22 cellular contexts compared by ENCODE assay signal in the genomic region with DNA sequence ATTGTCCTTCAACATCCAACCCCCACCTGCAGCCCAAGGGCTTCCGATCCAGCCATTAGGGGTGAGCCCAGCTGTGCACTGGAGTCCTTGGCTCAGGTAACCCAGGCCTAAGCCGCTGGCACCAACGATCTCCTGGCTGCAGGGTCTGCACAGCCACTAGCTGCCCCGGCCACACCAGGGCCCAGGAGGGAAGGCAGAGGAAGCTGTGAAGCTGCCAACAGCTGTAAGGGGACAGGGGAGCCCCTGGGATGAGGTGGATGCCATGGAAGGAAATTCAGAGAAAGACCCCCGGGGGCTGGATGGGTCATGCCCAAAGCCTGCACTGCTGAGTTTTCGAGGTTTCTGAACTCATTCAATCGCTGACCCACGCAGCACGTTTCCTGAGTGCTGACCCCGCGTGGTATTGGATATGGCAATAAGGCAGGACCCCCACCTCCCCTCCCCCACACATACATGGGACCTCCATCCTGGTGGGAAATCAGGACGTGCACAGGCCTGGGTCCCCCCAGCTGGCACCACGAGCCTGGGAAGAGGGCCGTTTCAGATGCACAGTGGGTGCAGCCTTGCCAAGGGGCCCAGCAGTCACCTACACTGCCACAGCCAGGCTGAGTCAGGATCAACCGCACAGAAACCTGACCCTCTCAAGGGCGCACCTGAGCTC.
"Had no signal": no experiment of that assay in that cellular context is flagged by ENCODE, and none has a peak within 500 bp of the region (broad histone marks: within the 10 kb centered on the region; RNA-seq: fewer than 3 reads in every experiment).

No MANE protein-coding gene starts in this region.

- H3K27me3 ChIP-seq: body of pancreas, colonic mucosa, hepatocyte, testis, upper lobe of left lung had no signal

- H3K4me1 ChIP-seq: colonic mucosa, lower lobe of right lung, testis had no signal

- H3K4me3 ChIP-seq: body of pancreas, colonic mucosa, hepatocyte, lower lobe of right lung, testis, upper lobe of left lung had no signal

- H3K36me3 ChIP-seq: colonic mucosa, upper lobe of left lung had no signal

- H3K27ac ChIP-seq: body of pancreas, colonic mucosa, epithelial cell of prostate, hepatocyte, lower lobe of right lung, testis, upper lobe of left lung had no signal

- DNase-seq: activated CD4-positive, alpha-beta memory T cell treated with anti-CD3 and anti-CD28 coated beads for 36 hours; activated CD4-positive, alpha-beta T cell treated with anti-CD3 and anti-CD28 coated beads for 4 hours; activated naive CD4-positive, alpha-beta T cell treated with Interleukin-2 at 50 U/mL for 16 hours; amygdala; central memory CD4-positive, alpha-beta T cell; colonic mucosa; endodermal cell; foreskin fibroblast; left colon; lower lobe of right lung; occipital lobe; posterior cingulate gyrus; retina; stimulated activated CD4-positive, alpha-beta T cell treated with anti-CD3 and anti-CD28 coated beads, Interleukin-2, amount 100 ng/mL, for 48 hours; T-cell; testis had no signal

- ATAC-seq: body of pancreas; left colon; lower lobe of right lung; natural killer cell treated with Interleukin-12 subunit alpha and Interleukin-12 subunit beta and Interleukin-15 and Interleukin-18, amount 100 ng/mL, for 72 hours; T-cell; WTC11 had no signal

- H3K9me3 ChIP-seq: body of pancreas, colonic mucosa, lower lobe of right lung, testis, upper lobe of left lung had no signal
